ENCODE assay signal across 8 cellular contexts in the genomic region with DNA sequence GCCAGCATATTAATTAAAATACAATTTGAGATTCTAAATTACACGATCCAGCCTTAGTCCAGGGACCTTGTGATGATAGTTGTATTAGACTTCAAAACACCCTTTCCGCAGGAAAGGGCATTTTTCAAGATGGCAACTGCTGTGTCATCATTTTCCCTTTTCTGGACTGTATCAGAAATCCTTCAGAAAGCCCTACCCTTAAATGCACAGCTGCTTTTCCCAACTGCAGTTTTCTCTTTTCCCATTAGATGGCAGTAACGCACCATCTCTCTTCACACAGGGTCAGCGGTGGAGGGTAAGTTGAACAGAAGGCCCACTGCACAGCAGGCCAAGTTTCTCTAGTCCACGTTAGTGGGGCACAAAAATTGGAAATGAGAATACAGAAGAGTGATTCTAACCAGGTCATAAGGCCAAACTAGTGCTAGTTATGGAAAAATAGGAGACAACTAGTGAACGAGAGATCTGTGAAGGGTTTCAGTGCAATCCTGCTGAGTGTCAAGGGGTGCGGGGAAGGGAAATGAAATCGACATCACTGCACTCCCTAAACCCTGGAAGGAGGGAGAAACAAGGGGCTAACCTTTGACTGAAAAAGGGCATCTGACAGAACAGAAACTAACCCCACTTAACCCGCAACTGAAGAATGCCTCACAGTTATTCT. TPM values are rescaled to one million over a fixed set of nuclear protein-coding genes. Genes with fewer than 3 reads are reported as not detected.
A peak's percentile ranks its signal among the peaks of the same experiment; 100 is the strongest.
DNase-seq lines count a peak whose midpoint lies in the region; ATAC-seq and TF ChIP-seq lines count a peak whose summit lies in the region.

No MANE protein-coding gene starts in this region.

- H3K4me2 ChIP-seq in KMS-11 (peak overlapping the region; percentile 30), neural progenitor cell (no peak overlapping the region)

- H3K27ac ChIP-seq in KMS-11 = no peak overlapping the region
- H3K27ac ChIP-seq in neural progenitor cell = no peak overlapping the region
- no peak overlapping the region for H3K27ac ChIP-seq in upper lobe of right lung

- peak overlapping the region; percentile 4; the same call in 1 of the 2 replicates for H3K9ac ChIP-seq in KMS-11
- no peak overlapping the region for H3K9ac ChIP-seq in neural progenitor cell

- peaks cover 16% of the 10 kb centered on the region for H3K4me1 Mint-ChIP-seq in activated T-cell treated with anti-CD3 and anti-CD28 coated beads, Interleukin-2, amount 50 U/mL, for 4 hours (ENCODE audit: low read depth)
- peaks cover 15% of the 10 kb centered on the region for H3K4me1 Mint-ChIP-seq in neural progenitor cell

- H3K4me3 ChIP-seq in KMS-11 (IDR thresholded peaks at IDR 0.05; ENCODE audit: insufficient read depth, low read depth, low read length) (no peak overlapping the region), fibroblast of mammary gland (ENCODE audit: control insufficient read depth, low read depth, low read length) (no peak overlapping the region), neural progenitor cell (no peak overlapping the region), upper lobe of right lung (no peak overlapping the region)

- H3K9me3 Mint-ChIP-seq in activated T-cell treated with anti-CD3 and anti-CD28 coated beads, Interleukin-2, amount 50 U/mL, for 4 hours = no peaks in the 10 kb centered on the region
- no peaks in the 10 kb centered on the region for H3K9me3 Mint-ChIP-seq in neural progenitor cell

- no peaks in the 10 kb centered on the region for H4K20me1 ChIP-seq in KMS-11 (ENCODE audit: insufficient read depth)
- H4K20me1 ChIP-seq in neural progenitor cell (ENCODE audit: low read depth) = no peaks in the 10 kb centered on the region

- H3K79me2 ChIP-seq in KMS-11 (ENCODE audit: insufficient read depth, low read depth) = no peaks in the 10 kb centered on the region
- no peaks in the 10 kb centered on the region for H3K79me2 ChIP-seq in neural progenitor cell (ENCODE audit: low read depth)

- no peaks in the 10 kb centered on the region for H3K36me3 Mint-ChIP-seq in activated T-cell treated with anti-CD3 and anti-CD28 coated beads, Interleukin-2, amount 50 U/mL, for 4 hours (ENCODE audit: insufficient read depth)
- H3K36me3 Mint-ChIP-seq in neural progenitor cell = no peaks in the 10 kb centered on the region

- peak; percentile 85 to 86 for ATAC-seq in activated T-cell treated with anti-CD3 and anti-CD28 coated beads, Interleukin-2, amount 50 U/mL, for 4 hours
- ATAC-seq in upper lobe of right lung (peak; percentile 90), GM19023 (IDR thresholded peaks at IDR 0.05; ENCODE audit: unreplicated experiment) (no peak)

- H3F3A ChIP-seq in neural progenitor cell (ENCODE audit: low read depth) = peaks cover 7% of the 10 kb centered on the region

- H3K9me3 ChIP-seq in neural progenitor cell (ENCODE audit: low read depth) (no peaks in the 10 kb centered on the region), upper lobe of right lung (no peaks in the 10 kb centered on the region)

- no peak overlapping the region for H3K27ac Mint-ChIP-seq in neural progenitor cell

- peaks cover 38% of the 10 kb centered on the region for H3K4me1 ChIP-seq in KMS-11 (ENCODE audit: low read depth, poor library complexity, severe bottlenecking)
- H3K4me1 ChIP-seq in neural progenitor cell = peaks cover 4% of the 10 kb centered on the region
- peaks cover 44% of the 10 kb centered on the region for H3K4me1 ChIP-seq in upper lobe of right lung

- peak overlapping the region; percentile 31 for H2AFZ ChIP-seq in KMS-11 (ENCODE audit: low read depth)
- no peak overlapping the region for H2AFZ ChIP-seq in neural progenitor cell (replicated peaks)

- DNase-seq in Daoy (ENCODE audit: low read depth) (peak; percentile 81), OCI-M1 (lab: John Stamatoyannopoulos, UW) (peak; percentile 96), fibroblast of mammary gland (ENCODE audit: low read depth) (peak; percentile 84), neural progenitor cell (ENCODE audit: low spot score) (peak; percentile 72), upper lobe of right lung (no peak)
- DNase-seq in activated T-cell treated with anti-CD3 and anti-CD28 coated beads, Interleukin-2, amount 50 U/mL, for 4 hours = peak; percentile 43

- no peak overlapping the region for H3K4me3 Mint-ChIP-seq in activated T-cell treated with anti-CD3 and anti-CD28 coated beads, Interleukin-2, amount 50 U/mL, for 4 hours
- no peak overlapping the region for H3K4me3 Mint-ChIP-seq in neural progenitor cell

- intact Hi-C loops in upper lobe of right lung (cut with DNase I) = loop anchor here (10.0 kb wide), 1 partner anchor 65 kb away; no protein-coding TSS in a partner anchor

- H3K36me3 ChIP-seq in KMS-11 (ENCODE audit: insufficient read depth) (no peaks in the 10 kb centered on the region), neural progenitor cell (no peaks in the 10 kb centered on the region), upper lobe of right lung (peaks cover 13% of the 10 kb centered on the region)

- no peaks in the 10 kb centered on the region for H3K27me3 Mint-ChIP-seq in activated T-cell treated with anti-CD3 and anti-CD28 coated beads, Interleukin-2, amount 50 U/mL, for 4 hours (ENCODE audit: low read depth)
- peaks cover 9% of the 10 kb centered on the region for H3K27me3 Mint-ChIP-seq in neural progenitor cell (ENCODE audit: insufficient read depth, low read depth)

- TF ChIP-seq CTCF in KMS-11 (conservative IDR thresholded peaks at IDR 0.05; ENCODE audit: low read depth, low read length) (peak; percentile 100), fibroblast of mammary gland (conservative IDR thresholded peaks at IDR 0.05; ENCODE audit: control insufficient read depth, insufficient read depth, low read depth, low read length) (peak; percentile 98), neural progenitor cell (IDR thresholded peaks at IDR 0.05) (peak; percentile 97), upper lobe of right lung (IDR thresholded peaks at IDR 0.05) (peak; percentile 95)

- no peaks in the 10 kb centered on the region for H3K27me3 ChIP-seq in KMS-11 (ENCODE audit: insufficient read depth, low read depth)
- H3K27me3 ChIP-seq in neural progenitor cell = no peaks in the 10 kb centered on the region
- no peaks in the 10 kb centered on the region for H3K27me3 ChIP-seq in upper lobe of right lung

RNA-seq across cellular contexts. Expression of a gene that starts 22.1 kb away (rescaled TPM):
- total RNA-seq in Daoy (2014; rRNA removed; shearing (Covaris generic)) = not detected in 2 replicates
- not detected for total RNA-seq in activated T-cell treated with anti-CD3 and anti-CD28 coated beads, Interleukin-2, amount 50 U/mL, for 4 hours
- total RNA-seq in neural progenitor cell (ENCODE audit: low replicate concordance) (not detected in 2 replicates), upper lobe of right lung (21.7 TPM)

RNA-seq across cellular contexts. Expression of a gene that starts 22.3 kb away (rescaled TPM):
- total RNA-seq in Daoy (2014; rRNA removed; shearing (Covaris generic)) = 0.06 and 0.11 TPM in 2 replicates
- under 1 TPM; 0.03 to 0.14 (median 0.05) TPM for total RNA-seq in activated T-cell treated with anti-CD3 and anti-CD28 coated beads, Interleukin-2, amount 50 U/mL, for 4 hours
- 0.04 TPM in 1 of 2 replicates, not detected in the other for total RNA-seq in neural progenitor cell (ENCODE audit: low replicate concordance)
- 48.3 TPM for total RNA-seq in upper lobe of right lung

Comparison
In these comparisons a context has a peak if more than half of its experiments do, and no peak if none do; other contexts are left out.
1. RNA of a gene that starts 22.1 kb away (total RNA-seq): 21.7 TPM in upper lobe of right lung (single experiment); not detected in activated T-cell treated with anti-CD3 and anti-CD28 coated beads, Interleukin-2, amount 50 U/mL, for 4 hours, not detected in Daoy and not detected in neural progenitor cell; every median in the first group is over 10 times any median in the second.
2. RNA of a gene that starts 22.3 kb away (total RNA-seq): 48.3 TPM in upper lobe of right lung (single experiment); 0.06 to 0.11 TPM in Daoy, 0.03 to 0.14 TPM in activated T-cell treated with anti-CD3 and anti-CD28 coated beads, Interleukin-2, amount 50 U/mL, for 4 hours and 0.04 TPM in neural progenitor cell; every median in the first group is over 10 times any median in the second.
3. Peak in every context shown above with its lines, with median percentiles within 50 percentile points of each other: CTCF ChIP-seq.